Comparison of ENCODE assay signal across 8 cellular contexts in genomic region chr12:56258068-56258819, GRCh38. TPM values are rescaled to one million over a fixed set of nuclear protein-coding genes. Genes with fewer than 3 reads are reported as not detected.
DNase-seq lines count a peak whose midpoint lies in the region; ATAC-seq and TF ChIP-seq lines count a peak whose summit lies in the region.

ANKRD52 (minus strand) TSS chr12:56258384; CDS start chr12:56258269, 115 bp downstream.

- H3K9me3 ChIP-seq in ascending aorta: no peaks in the 10 kb centered on the region
- no peaks in the 10 kb centered on the region for H3K9me3 ChIP-seq in aorta (ENCODE audit: control insufficient read depth, low read length)

- TF ChIP-seq POLR2A in GM15510 (IDR thresholded peaks at IDR 0.05; ENCODE audit: borderline replicate concordance, extremely low read depth, insufficient read length): peak; percentile 75

- H3K36me3 ChIP-seq in ascending aorta: peaks cover 23 to 27% of the 10 kb centered on the region in 2 donors
- peaks cover 0 to 5% of the 10 kb centered on the region in 2 donors for H3K36me3 ChIP-seq in aorta (ENCODE audit: control insufficient read depth in 1 of 2, insufficient read depth in 2 of 2, low read length in 1 of 2)

- H3K4me3 ChIP-seq in ascending aorta (peak within 1 kb of the TSS; percentile 69 to 89), aorta (ENCODE audit: low read length in 2 of 2) (peak within 1 kb of the TSS; percentile 99 to 100)

- ATAC-seq in HG02759 (IDR thresholded peaks at IDR 0.05; ENCODE audit: unreplicated experiment) (peak; percentile 94), aorta (ENCODE audit: low FRiP score) (peak; percentile 94)

- 0% methylated on average over 30 to 78 of the region's 78 CpGs for WGBS in aorta, 2 donors

- no peaks in the 10 kb centered on the region for H3K9me3 Mint-ChIP-seq in T-helper 2 cell treated with Interferon-gamma antibody and Interleukin-4, amounts not matched to agents 5 μg/mL and 100 μg/mL, for 36 hours

- peak; percentile 24 to 95 (median 33) for TF ChIP-seq CTCF in ascending aorta (IDR thresholded peaks at IDR 0.05)

- peak within 1 kb of the TSS; percentile 93 for H3K4me3 Mint-ChIP-seq in T-helper 2 cell treated with Interferon-gamma antibody and Interleukin-4, amounts not matched to agents 5 μg/mL and 100 μg/mL, for 36 hours

- H3K36me3 Mint-ChIP-seq in T-helper 2 cell treated with Interferon-gamma antibody and Interleukin-4, amounts not matched to agents 5 μg/mL and 100 μg/mL, for 36 hours (ENCODE audit: low read depth): peaks cover 17% of the 10 kb centered on the region

- peak within 1 kb of the TSS; percentile 75 to 89 for H3K27ac ChIP-seq in ascending aorta
- H3K27ac ChIP-seq in aorta (ENCODE audit: low read depth in 1 of 2, low read length in 2 of 2): peak within 1 kb of the TSS in 1 of 2 donors; percentile 72

- H3K27ac Mint-ChIP-seq in T-helper 2 cell treated with Interferon-gamma antibody and Interleukin-4, amounts not matched to agents 5 μg/mL and 100 μg/mL, for 36 hours: peak within 1 kb of the TSS; percentile 86

- H3K27me3 Mint-ChIP-seq in T-helper 2 cell treated with Interferon-gamma antibody and Interleukin-4, amounts not matched to agents 5 μg/mL and 100 μg/mL, for 36 hours (ENCODE audit: low read depth): no peaks in the 10 kb centered on the region

- H3K4me1 ChIP-seq in ascending aorta (peaks cover 3 to 19% of the 10 kb centered on the region in 2 donors), aorta (ENCODE audit: control insufficient read depth in 1 of 2, insufficient read depth in 2 of 2, low read length in 2 of 2) (peaks cover 0 to 3% of the 10 kb centered on the region in 2 donors)

- H3K4me1 Mint-ChIP-seq in T-helper 2 cell treated with Interferon-gamma antibody and Interleukin-4, amounts not matched to agents 5 μg/mL and 100 μg/mL, for 36 hours (ENCODE audit: low read depth): peaks cover 10% of the 10 kb centered on the region

- H3K27me3 ChIP-seq in ascending aorta: no peaks in the 10 kb centered on the region
- H3K27me3 ChIP-seq in aorta (ENCODE audit: control insufficient read depth in 1 of 2, insufficient read depth in 2 of 2, low read length in 1 of 2): no peaks in the 10 kb centered on the region

- intact Hi-C loops in ascending aorta (cut with DNase I): loop anchor here (1.0 to 2.0 kb wide), 3 partner anchors 9 to 69 kb away; partner anchors contain the start of genes NABP2 and SMARCC2
- intact Hi-C loops in aorta (cut with DNase I): loop anchor here in 1 of 2 donors (2.0 to 5.0 kb wide), 2 partner anchors 36 to 67 kb away; partner anchors contain the start of genes NABP2 and RNF41

- DNase-seq in NCI-H1417 (lab: John Stamatoyannopoulos, UW): peak; percentile 85 to 90 (median 86)
- DNase-seq in T-helper 2 cell treated with Interferon-gamma antibody and Interleukin-4, amounts not matched to agents 5 μg/mL and 100 μg/mL, for 36 hours (ENCODE audit: low spot score): peak; percentile 85
- DNase-seq in ascending aorta (ENCODE audit: low spot score in 2 of 2): peak in 1 of 2 donors; percentile 82
- peak; percentile 92 for DNase-seq in hepatic stellate cell (ENCODE audit: low spot score)
- DNase-seq in renal cortical epithelial cell (ENCODE audit: low read depth): peak; percentile 20
- DNase-seq in aorta: peak; percentile 86 to 92

RNA-seq across cellular contexts. Expression of gene ANKRD52, which starts in this region (rescaled TPM):
- total RNA-seq in ascending aorta (17.5 TPM), renal cortical epithelial cell (27.8 and 76.4 TPM in 2 replicates), aorta (10 to 100 TPM; 30.5 to 37.9 TPM)
- 1 to 10 TPM; 4.4 to 9.3 TPM for polyA plus RNA-seq in aorta
